ENCODE assay signal across 11 cellular contexts in genomic region chr20:44247131-44247571, GRCh38. TPM values are rescaled to one million over a fixed set of nuclear protein-coding genes. Genes with fewer than 3 reads are reported as not detected.
DNase-seq lines count a peak whose midpoint lies in the region; ATAC-seq lines count a peak whose summit lies in the region.
"Had no signal": no experiment of that assay in that cellular context is flagged by ENCODE, and none has a peak within 500 bp of the region (broad histone marks: within the 10 kb centered on the region; RNA-seq: fewer than 3 reads in every experiment).

TSS of gene GDAP1L1 (plus strand) at chr20:44247308. CDS start at chr20:44247335, 27 bp downstream.

- ATAC-seq in activated naive CD8-positive, alpha-beta T cell treated with anti-CD3 and anti-CD28 coated beads, Interleukin-2, amount 50 U/mL, for 24 hours: no peak
- ATAC-seq in GM18511 (IDR thresholded peaks at IDR 0.05; ENCODE audit: unreplicated experiment) (no peak), HG03520 (IDR thresholded peaks at IDR 0.05; ENCODE audit: unreplicated experiment) (no peak)
- ATAC-seq: PC-3 had no signal

- peak within 1 kb of the TSS; percentile 11 for H3K4me3 Mint-ChIP-seq in activated naive CD8-positive, alpha-beta T cell treated with anti-CD3 and anti-CD28 coated beads, Interleukin-2, amount 50 U/mL, for 24 hours

- no peaks in the 10 kb centered on the region for H3K9me3 ChIP-seq in iPS-18c (ENCODE audit: control insufficient read depth, insufficient read depth, low read length)

- peak within 1 kb of the TSS; percentile 79 for H3K4me3 ChIP-seq in iPS-18c (ENCODE audit: insufficient read depth, low read depth, low read length)

- no peaks in the 10 kb centered on the region for H3K36me3 Mint-ChIP-seq in activated naive CD8-positive, alpha-beta T cell treated with anti-CD3 and anti-CD28 coated beads, Interleukin-2, amount 50 U/mL, for 24 hours (ENCODE audit: low read depth)

- DNase-seq in NCI-H524 (lab: John Stamatoyannopoulos, UW) (peak; percentile 51 to 63), NCI-H524 treated with DMSO at 0.1 percent for 48 hours (lab: John Stamatoyannopoulos, UW) (no peak), mesenteric fat pad (ENCODE audit: low spot score) (no peak)
- DNase-seq in activated naive CD8-positive, alpha-beta T cell treated with anti-CD3 and anti-CD28 coated beads, Interleukin-2, amount 50 U/mL, for 24 hours: no peak
- DNase-seq: activated CD8-positive, alpha-beta memory T cell treated with anti-CD3 and anti-CD28 coated beads, Interleukin-2, amount 50 U/mL, for 48 hours; PC-3 had no signal

- no peak within 1 kb of the TSS for H3K27ac Mint-ChIP-seq in activated naive CD8-positive, alpha-beta T cell treated with anti-CD3 and anti-CD28 coated beads, Interleukin-2, amount 50 U/mL, for 24 hours

- peaks cover 6% of the 10 kb centered on the region for H3K4me1 Mint-ChIP-seq in activated naive CD8-positive, alpha-beta T cell treated with anti-CD3 and anti-CD28 coated beads, Interleukin-2, amount 50 U/mL, for 24 hours

- no peaks in the 10 kb centered on the region for H3K9me3 Mint-ChIP-seq in activated naive CD8-positive, alpha-beta T cell treated with anti-CD3 and anti-CD28 coated beads, Interleukin-2, amount 50 U/mL, for 24 hours

- peak within 1 kb of the TSS; percentile 17 for H3K27ac ChIP-seq in temporal lobe (ENCODE audit: low read depth, low read length)

- peaks cover 17% of the 10 kb centered on the region for H3K27me3 Mint-ChIP-seq in activated naive CD8-positive, alpha-beta T cell treated with anti-CD3 and anti-CD28 coated beads, Interleukin-2, amount 50 U/mL, for 24 hours

RNA-seq across cellular contexts. Expression of gene GDAP1L1, which starts in this region (rescaled TPM):
- total RNA-seq in temporal lobe: 98.6 TPM
- total RNA-seq in mesenteric fat pad: not detected
- total RNA-seq: PC-3, skeletal muscle tissue had no signal

Comparison
In these comparisons a context has a peak if more than half of its experiments do, and no peak if none do; other contexts are left out.
1. RNA of gene GDAP1L1 (total RNA-seq): 98.6 TPM in temporal lobe (single experiment); not detected in mesenteric fat pad (single experiment); every median in the first group is over 10 times any median in the second.
2. DNase-seq: peak in NCI-H524 (2 of 2); none in NCI-H524 treated with DMSO at 0.1 percent for 48 hours (single experiment), activated naive CD8-positive, alpha-beta T cell treated with anti-CD3 and anti-CD28 coated beads, Interleukin-2, amount 50 U/mL, for 24 hours (single experiment) and mesenteric fat pad (single experiment).